Comparison of ENCODE assay signal across 12 cellular contexts in genomic region chr3:46369675-46370132, GRCh38. TPM values are rescaled to one million over a fixed set of nuclear protein-coding genes. Genes with fewer than 3 reads are reported as not detected.
DNase-seq lines count a peak whose midpoint lies in the region; ATAC-seq and TF ChIP-seq lines count a peak whose summit lies in the region.
"Had no signal": no experiment of that assay in that cellular context is flagged by ENCODE, and none has a peak within 500 bp of the region (broad histone marks: within the 10 kb centered on the region; RNA-seq: fewer than 3 reads in every experiment).

No MANE protein-coding gene starts in this region.

- H3K27me3 ChIP-seq in stomach, result peaks cover 0 to 15% (median 0%) of the 10 kb centered on the region in 3 donors

- intact Hi-C loops in stomach (cut with DNase I; ENCODE audit: low total_unique reads), result loop anchor here (10.0 kb wide), 1 partner anchor 425 kb away; the partner anchor contains the start of gene CXCR6

- H3K27ac Mint-ChIP-seq in activated naive CD8-positive, alpha-beta T cell, result peak overlapping the region; percentile 72

- H3K27me3 Mint-ChIP-seq in activated naive CD8-positive, alpha-beta T cell, result no peaks in the 10 kb centered on the region

- no peak for TF ChIP-seq CTCF in stomach (IDR thresholded peaks at IDR 0.05)

- no peaks in the 10 kb centered on the region for H3K9me3 Mint-ChIP-seq in activated naive CD8-positive, alpha-beta T cell (ENCODE audit: low read depth)

- H3K36me3 Mint-ChIP-seq in activated naive CD8-positive, alpha-beta T cell, result no peaks in the 10 kb centered on the region

- no peaks in the 10 kb centered on the region for H3K36me3 ChIP-seq in stomach
- H3K36me3 ChIP-seq: brain microvascular endothelial cell had no signal

- no peaks in the 10 kb centered on the region for H3K9me3 ChIP-seq in stomach

- WGBS in stomach, 5 donors, result 56 to 69% (median 66%) methylated on average over 6 of the region's 6 CpGs

- H3K27ac ChIP-seq in stomach, result peak overlapping the region; percentile 15 to 51 (median 41)
- H3K27ac ChIP-seq: brain microvascular endothelial cell had no signal

- no peak for TF ChIP-seq POLR2A in stomach (IDR thresholded peaks at IDR 0.05)

- H3K4me1 Mint-ChIP-seq in activated naive CD8-positive, alpha-beta T cell (ENCODE audit: low read depth), result peaks cover 49% of the 10 kb centered on the region

- peak; percentile 54 for ATAC-seq in HG03175 (IDR thresholded peaks at IDR 0.05; ENCODE audit: unreplicated experiment)

- H3K4me3 ChIP-seq in stomach, result no peak overlapping the region

- H3K4me1 ChIP-seq in stomach, result no peaks in the 10 kb centered on the region

- no peak for TF ChIP-seq EP300 in stomach (IDR thresholded peaks at IDR 0.05)

- no peak overlapping the region for H3K4me3 Mint-ChIP-seq in activated naive CD8-positive, alpha-beta T cell

- peak; percentile 24 for DNase-seq in activated T-cell treated with anti-CD3 and anti-CD28 coated beads for 24 hours (ENCODE audit: low read depth)
- DNase-seq in activated T-cell treated with anti-CD3 and anti-CD28 coated beads, Interleukin-2, amount 50 U/mL, for 1 hour, result no peak
- no peak for DNase-seq in stomach
- DNase-seq in DMS 273 treated with DMSO at 0.1 percent for 48 hours (lab: John Stamatoyannopoulos, UW), result no peak
- DNase-seq in mesenteric fat pad (ENCODE audit: low spot score), result no peak
- no peak for DNase-seq in NCI-H748 (lab: John Stamatoyannopoulos, UW; ENCODE audit: unreplicated experiment)
- DNase-seq: brain microvascular endothelial cell, NCI-H2171 had no signal

RNA-seq across cellular contexts. Expression of gene CCR5, which starts 1.0 kb away (rescaled TPM):
- total RNA-seq in stomach (1 to 10 TPM in 1 of 5 donors, under 1 TPM in 1, not detected in 3; 0.18 to 9.4 TPM), mesenteric fat pad (1.7 TPM)
- 1 to 10 TPM in 1 of 3 donors, under 1 TPM in 2; 0.44 to 2.0 (median 0.68) TPM for polyA plus RNA-seq in stomach
- polyA plus RNA-seq: AG04450, neural cell had no signal

RNA-seq across cellular contexts. Expression of gene CCR2, which starts 15.8 kb away (rescaled TPM):
- total RNA-seq in stomach (1 to 10 TPM in 1 of 5 donors, under 1 TPM in 1, not detected in 3; 0.37 to 2.5 TPM), mesenteric fat pad (3.3 TPM)
- polyA plus RNA-seq in stomach, result under 1 TPM; 0.45 to 0.81 (median 0.61) TPM
- polyA plus RNA-seq: AG04450, neural cell had no signal

RNA-seq across cellular contexts. Expression of gene CCRL2, which starts 37.4 kb away (rescaled TPM):
- total RNA-seq in stomach (1 to 10 TPM in 2 of 5 donors, not detected in 3; 2.8 to 5.2 TPM), mesenteric fat pad (8.8 TPM)
- 1 to 10 TPM in 2 of 3 donors, under 1 TPM in 1; 0.76 to 2.0 (median 1.5) TPM for polyA plus RNA-seq in stomach
- polyA plus RNA-seq: neural cell had no signal
